Comparison of ENCODE assay signal across 9 cellular contexts in the genomic region with DNA sequence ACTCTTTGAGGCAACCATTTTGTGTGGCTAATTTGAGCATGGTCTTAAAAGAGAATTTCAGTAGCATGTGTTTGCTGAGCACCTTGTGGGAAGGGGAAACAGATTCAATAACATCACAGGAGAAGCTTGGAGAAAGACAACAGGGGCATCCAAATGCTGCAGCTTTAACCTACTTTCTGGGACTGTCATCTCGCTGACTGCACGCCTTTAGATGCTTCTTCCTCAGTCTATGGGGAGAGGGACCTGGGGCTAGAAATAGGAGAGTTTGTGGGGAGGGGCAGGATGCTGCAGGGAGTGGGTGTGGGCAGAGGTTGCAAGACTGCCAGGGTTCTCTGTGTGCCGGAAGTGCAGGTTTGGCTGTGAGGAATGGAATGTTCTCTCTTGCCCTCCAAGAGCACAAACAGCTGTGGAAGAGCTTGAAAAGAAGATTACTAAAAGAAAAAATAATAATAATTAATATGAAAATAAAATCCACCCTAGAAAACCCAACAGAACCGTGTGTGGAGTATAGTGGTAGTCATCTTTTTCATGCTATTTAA.
DNase-seq lines count a peak whose midpoint lies in the region; ATAC-seq and TF ChIP-seq lines count a peak whose summit lies in the region.
"Had no signal": no experiment of that assay in that cellular context is flagged by ENCODE, and none has a peak within 500 bp of the region (broad histone marks: within the 10 kb centered on the region; RNA-seq: fewer than 3 reads in every experiment).

No MANE protein-coding gene starts in this region.

- H3K9me3 Mint-ChIP-seq in natural killer cell: no peaks in the 10 kb centered on the region
- no peaks in the 10 kb centered on the region for H3K9me3 Mint-ChIP-seq in natural killer cell treated with Interleukin-12 subunit alpha and Interleukin-12 subunit beta and Interleukin-15 and Interleukin-18, amount 100 ng/mL, for 72 hours
- peaks cover 0 to 4% of the 10 kb centered on the region in 2 donors for H3K9me3 Mint-ChIP-seq in stimulated activated naive B cell treated with anti-CD40 and anti-IgM and Interleukin-4, amounts not matched to agents 10 μg/mL and 1 μg/mL and 100 μg/mL, for 72 hours

- DNase-seq in natural killer cell: no peak
- no peak for DNase-seq in natural killer cell treated with Interleukin-12 subunit alpha and Interleukin-12 subunit beta and Interleukin-15 and Interleukin-18, amount 100 ng/mL, for 72 hours (ENCODE audit: low spot score)
- no peak for DNase-seq in omental fat pad (ENCODE audit: low spot score)
- no peak for DNase-seq in DMS53 treated with DMSO at 0.1 percent for 48 hours (lab: John Stamatoyannopoulos, UW; ENCODE audit: unreplicated experiment)
- no peak for DNase-seq in DMS79 treated with DMSO at 0.1 percent for 48 hours (lab: John Stamatoyannopoulos, UW)
- DNase-seq in stimulated activated naive B cell treated with anti-CD40 and anti-IgM and Interleukin-4, amounts not matched to agents 10 μg/mL and 1 μg/mL and 100 μg/mL, for 72 hours: no peak

- H3K4me1 ChIP-seq in gastroesophageal sphincter: peaks cover 62 to 100% (median 62%) of the 10 kb centered on the region in 3 donors
- H3K4me1 ChIP-seq: A549 had no signal

- peak overlapping the region in 1 of 2 donors; percentile 12 for H3K4me3 ChIP-seq in gastroesophageal sphincter
- H3K4me3 ChIP-seq: A549 had no signal

- no peaks in the 10 kb centered on the region for H3K27me3 Mint-ChIP-seq in natural killer cell (ENCODE audit: low read depth in 2 of 2)
- H3K27me3 Mint-ChIP-seq in natural killer cell treated with Interleukin-12 subunit alpha and Interleukin-12 subunit beta and Interleukin-15 and Interleukin-18, amount 100 ng/mL, for 72 hours: no peaks in the 10 kb centered on the region
- no peaks in the 10 kb centered on the region for H3K27me3 Mint-ChIP-seq in stimulated activated naive B cell treated with anti-CD40 and anti-IgM and Interleukin-4, amounts not matched to agents 10 μg/mL and 1 μg/mL and 100 μg/mL, for 72 hours

- intact Hi-C loops in natural killer cell (cut with micrococcal nuclease): no loop called here

- TF ChIP-seq CTCF in natural killer cell (IDR thresholded peaks at IDR 0.05) (no peak), gastroesophageal sphincter (IDR thresholded peaks at IDR 0.05) (no peak), omental fat pad (IDR thresholded peaks at IDR 0.05) (no peak)

- no peaks in the 10 kb centered on the region for H3K36me3 ChIP-seq in gastroesophageal sphincter

- peak overlapping the region; percentile 82 to 93 (median 91) for H3K27ac ChIP-seq in gastroesophageal sphincter
- H3K27ac ChIP-seq: A549 had no signal

- no peaks in the 10 kb centered on the region for H3K9me3 ChIP-seq in gastroesophageal sphincter
- H3K9me3 ChIP-seq: A549 had no signal

- WGBS in gastroesophageal sphincter (ENCODE audit: low coverage in 1 of 2), 2 donors: 15 to 25% methylated on average over 4 of the region's 4 CpGs

- TF ChIP-seq EP300 in gastroesophageal sphincter (IDR thresholded peaks at IDR 0.05): peak; percentile 80

- H3K27me3 ChIP-seq in gastroesophageal sphincter: no peaks in the 10 kb centered on the region

- peak overlapping the region in 1 of 2 donors; percentile 14 for H3K27ac Mint-ChIP-seq in natural killer cell
- H3K27ac Mint-ChIP-seq in natural killer cell treated with Interleukin-12 subunit alpha and Interleukin-12 subunit beta and Interleukin-15 and Interleukin-18, amount 100 ng/mL, for 72 hours: peak overlapping the region in 1 of 2 donors; percentile 84
- H3K27ac Mint-ChIP-seq in stimulated activated naive B cell treated with anti-CD40 and anti-IgM and Interleukin-4, amounts not matched to agents 10 μg/mL and 1 μg/mL and 100 μg/mL, for 72 hours: no peak overlapping the region

- ATAC-seq in natural killer cell: no peak
- ATAC-seq in natural killer cell treated with Interleukin-12 subunit alpha and Interleukin-12 subunit beta and Interleukin-15 and Interleukin-18, amount 100 ng/mL, for 72 hours: no peak
- peak; percentile 78 for ATAC-seq in gastroesophageal sphincter
- ATAC-seq in omental fat pad (ENCODE audit: low FRiP score): peak; percentile 37
- ATAC-seq in stimulated activated naive B cell treated with anti-CD40 and anti-IgM and Interleukin-4, amounts not matched to agents 10 μg/mL and 1 μg/mL and 100 μg/mL, for 72 hours (replicated peaks): no peak
- no peak for ATAC-seq in activated CD4-positive, CD25-positive, alpha-beta regulatory T cell treated with anti-CD3 and anti-CD28 coated beads, Interleukin-2, amount 50 U/mL, for 24 hours
- ATAC-seq: A549 had no signal

- peak overlapping the region; percentile 32 for H3K4me3 Mint-ChIP-seq in natural killer cell
- no peak overlapping the region for H3K4me3 Mint-ChIP-seq in natural killer cell treated with Interleukin-12 subunit alpha and Interleukin-12 subunit beta and Interleukin-15 and Interleukin-18, amount 100 ng/mL, for 72 hours
- no peak overlapping the region for H3K4me3 Mint-ChIP-seq in stimulated activated naive B cell treated with anti-CD40 and anti-IgM and Interleukin-4, amounts not matched to agents 10 μg/mL and 1 μg/mL and 100 μg/mL, for 72 hours

- no peak for TF ChIP-seq POLR2A in gastroesophageal sphincter (IDR thresholded peaks at IDR 0.05)

- peaks cover 78 to 85% of the 10 kb centered on the region in 2 donors for H3K4me1 Mint-ChIP-seq in natural killer cell
- peaks cover 52 to 54% of the 10 kb centered on the region in 2 donors for H3K4me1 Mint-ChIP-seq in natural killer cell treated with Interleukin-12 subunit alpha and Interleukin-12 subunit beta and Interleukin-15 and Interleukin-18, amount 100 ng/mL, for 72 hours (ENCODE audit: low read depth in 2 of 2)
- H3K4me1 Mint-ChIP-seq in stimulated activated naive B cell treated with anti-CD40 and anti-IgM and Interleukin-4, amounts not matched to agents 10 μg/mL and 1 μg/mL and 100 μg/mL, for 72 hours: peaks cover 21 to 23% of the 10 kb centered on the region in 2 donors

- no peaks in the 10 kb centered on the region for H3K36me3 Mint-ChIP-seq in natural killer cell
- H3K36me3 Mint-ChIP-seq in natural killer cell treated with Interleukin-12 subunit alpha and Interleukin-12 subunit beta and Interleukin-15 and Interleukin-18, amount 100 ng/mL, for 72 hours: no peaks in the 10 kb centered on the region
- peaks cover 3% of the 10 kb centered on the region in 2 donors for H3K36me3 Mint-ChIP-seq in stimulated activated naive B cell treated with anti-CD40 and anti-IgM and Interleukin-4, amounts not matched to agents 10 μg/mL and 1 μg/mL and 100 μg/mL, for 72 hours

Comparison
In these comparisons a context has a peak if more than half of its experiments do, and no peak if none do; other contexts are left out.
1. ATAC-seq: peak in gastroesophageal sphincter (single experiment) and omental fat pad (single experiment); none in natural killer cell (0 of 3), natural killer cell treated with Interleukin-12 subunit alpha and Interleukin-12 subunit beta and Interleukin-15 and Interleukin-18, amount 100 ng/mL, for 72 hours (0 of 2), stimulated activated naive B cell treated with anti-CD40 and anti-IgM and Interleukin-4, amounts not matched to agents 10 μg/mL and 1 μg/mL and 100 μg/mL, for 72 hours (0 of 2) and activated CD4-positive, CD25-positive, alpha-beta regulatory T cell treated with anti-CD3 and anti-CD28 coated beads, Interleukin-2, amount 50 U/mL, for 24 hours (0 of 2).